Comparison of ENCODE assay signal across 17 cellular contexts in genomic region chr5:175728316-175728715, GRCh38.
"Had no signal": no experiment of that assay in that cellular context is flagged by ENCODE, and none has a peak within 500 bp of the region (broad histone marks: within the 10 kb centered on the region; RNA-seq: fewer than 3 reads in every experiment).

No MANE protein-coding gene starts in this region.

- ATAC-seq: naive thymus-derived CD8-positive, alpha-beta T cell; stimulated activated naive B cell treated with anti-CD40 and anti-IgM and Interleukin-4, amounts not matched to agents 10 μg/mL and 1 μg/mL and 100 μg/mL, for 72 hours had no signal

- H3K4me3 ChIP-seq: heart left ventricle, left ventricle myocardium inferior, transverse colon had no signal

- DNase-seq: activated CD4-positive, alpha-beta T cell treated with anti-CD3 and anti-CD28 coated beads, Interleukin-2, amount 50 U/mL, for 4 hours; activated naive CD4-positive, alpha-beta T cell treated with anti-CD3 and anti-CD28 coated beads, Interleukin-2, amount 10 ng/mL, durations not matched to agents 7 days and 5 days; activated T-cell treated with anti-CD3 and anti-CD28 coated beads, Interleukin-2, amount 50 U/mL, for 48 hours; amygdala; cortex of kidney; heart left ventricle; immature natural killer cell; kidney glomerular epithelial cell; left ventricle myocardium inferior; naive thymus-derived CD8-positive, alpha-beta T cell; stimulated activated CD4-positive, alpha-beta T cell treated with anti-CD3 and anti-CD28 coated beads, Interleukin-2, amount 100 ng/mL, for 48 hours; stimulated activated CD8-positive, alpha-beta memory T cell treated with anti-CD3 and anti-CD28 coated beads, Interleukin-4, amount 100 ng/mL, for 48 hours; stimulated activated naive B cell treated with anti-CD40 and anti-IgM and Interleukin-4, amounts not matched to agents 10 μg/mL and 1 μg/mL and 100 μg/mL, for 72 hours; transverse colon had no signal

- H3K36me3 ChIP-seq: heart left ventricle, left ventricle myocardium inferior, transverse colon had no signal

- H3K9me3 Mint-ChIP-seq: activated naive CD4-positive, alpha-beta T cell treated with anti-CD3 and anti-CD28 coated beads, Interleukin-2, amount 10 ng/mL, durations not matched to agents 7 days and 5 days; immature natural killer cell; naive thymus-derived CD8-positive, alpha-beta T cell had no signal

- H3K4me1 ChIP-seq: transverse colon had no signal

- H3K36me3 Mint-ChIP-seq: activated naive CD4-positive, alpha-beta T cell treated with anti-CD3 and anti-CD28 coated beads, Interleukin-2, amount 10 ng/mL, durations not matched to agents 7 days and 5 days; immature natural killer cell; mesothelial cell of epicardium; naive thymus-derived CD8-positive, alpha-beta T cell; stimulated activated naive B cell treated with anti-CD40 and anti-IgM and Interleukin-4, amounts not matched to agents 10 μg/mL and 1 μg/mL and 100 μg/mL, for 72 hours had no signal

- H3K4me3 Mint-ChIP-seq: activated naive CD4-positive, alpha-beta T cell treated with anti-CD3 and anti-CD28 coated beads, Interleukin-2, amount 10 ng/mL, durations not matched to agents 7 days and 5 days; immature natural killer cell; mesothelial cell of epicardium; naive thymus-derived CD8-positive, alpha-beta T cell; stimulated activated naive B cell treated with anti-CD40 and anti-IgM and Interleukin-4, amounts not matched to agents 10 μg/mL and 1 μg/mL and 100 μg/mL, for 72 hours had no signal

- H3K27ac ChIP-seq: epithelial cell of prostate, heart left ventricle, left ventricle myocardium inferior, transverse colon had no signal

- H3K27ac Mint-ChIP-seq: activated naive CD4-positive, alpha-beta T cell treated with anti-CD3 and anti-CD28 coated beads, Interleukin-2, amount 10 ng/mL, durations not matched to agents 7 days and 5 days; immature natural killer cell; mesothelial cell of epicardium; naive thymus-derived CD8-positive, alpha-beta T cell; progenitor cell of endocrine pancreas; stimulated activated naive B cell treated with anti-CD40 and anti-IgM and Interleukin-4, amounts not matched to agents 10 μg/mL and 1 μg/mL and 100 μg/mL, for 72 hours had no signal

- H3K9me3 ChIP-seq: transverse colon had no signal
